ENCODE assay signal across 26 cellular contexts in the genomic region with DNA sequence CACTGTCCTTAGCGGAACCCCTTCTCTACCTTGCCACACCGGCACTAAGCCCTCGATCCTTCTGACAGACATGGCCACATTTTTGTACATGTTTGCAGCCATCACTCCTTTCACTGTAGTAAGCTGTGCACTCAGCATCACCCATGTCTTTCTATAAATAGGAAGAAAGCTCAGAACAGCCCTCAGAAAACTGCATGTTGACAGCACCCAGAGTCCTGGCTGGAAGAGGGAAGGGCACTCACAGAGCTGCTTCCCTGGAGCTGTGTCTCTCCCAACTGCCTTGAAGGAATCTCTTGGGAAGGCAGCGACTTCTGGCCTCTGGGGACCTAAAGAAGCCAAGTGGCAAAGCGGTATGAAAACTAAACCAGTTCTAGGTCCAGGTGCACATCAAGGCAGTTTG.
"Had no signal": no experiment of that assay in that cellular context is flagged by ENCODE, and none has a peak within 500 bp of the region (broad histone marks: within the 10 kb centered on the region; RNA-seq: fewer than 3 reads in every experiment).

No MANE protein-coding gene starts in this region.

- H3K27me3 ChIP-seq: tibial artery had no signal

- H3K36me3 Mint-ChIP-seq: activated naive CD8-positive, alpha-beta T cell treated with anti-CD3 and anti-CD28 coated beads, Interleukin-2, amount 10 ng/mL, durations not matched to agents 7 days and 5 days had no signal

- H3K9me3 Mint-ChIP-seq: activated naive CD8-positive, alpha-beta T cell treated with anti-CD3 and anti-CD28 coated beads, Interleukin-2, amount 10 ng/mL, durations not matched to agents 7 days and 5 days; naive thymus-derived CD8-positive, alpha-beta T cell had no signal

- H3K9ac ChIP-seq: parathyroid adenoma had no signal

- H3K36me3 ChIP-seq: breast epithelium, spleen, suprapubic skin, tibial artery, upper lobe of right lung had no signal

- FAIRE-seq: frontal cortex, islet of Langerhans had no signal

- DNase-seq: activated CD4-positive, alpha-beta T cell treated with anti-CD3 and anti-CD28 coated beads for 36 hours; activated CD4-positive, alpha-beta T cell treated with anti-CD3 and anti-CD28 coated beads, Interleukin-2, amount 50 U/mL, for 4 hours; activated CD4-positive, CD25-positive, alpha-beta regulatory T cell; activated effector memory CD4-positive, alpha-beta T cell treated with Interleukin-2 at 50 U/mL for 16 hours; activated naive CD4-positive, alpha-beta T cell treated with Interleukin-2 at 50 U/mL for 16 hours; activated naive CD8-positive, alpha-beta T cell treated with anti-CD3 and anti-CD28 coated beads, Interleukin-2, amount 10 ng/mL, durations not matched to agents 7 days and 5 days; activated T-cell treated with anti-CD3 and anti-CD28 coated beads for 4 hours; amygdala; cerebellar nuclear complex; dorsolateral prefrontal cortex; effector memory CD4-positive, alpha-beta T cell; midbrain; naive thymus-derived CD8-positive, alpha-beta T cell; psoas muscle; spleen; stimulated activated naive CD4-positive, alpha-beta T cell; T-helper 1 cell; tibial artery; upper lobe of right lung had no signal

- H3K27ac ChIP-seq: breast epithelium, coronary artery, parathyroid adenoma, psoas muscle, spleen, suprapubic skin, tibial artery, upper lobe of right lung had no signal

- H3K27ac Mint-ChIP-seq: activated CD4-positive, alpha-beta T cell treated with anti-CD3 and anti-CD28 coated beads for 36 hours; activated naive CD8-positive, alpha-beta T cell treated with anti-CD3 and anti-CD28 coated beads, Interleukin-2, amount 10 ng/mL, durations not matched to agents 7 days and 5 days had no signal

- H3K4me3 ChIP-seq: breast epithelium, coronary artery, dorsolateral prefrontal cortex, psoas muscle, spleen, suprapubic skin, tibial artery, upper lobe of right lung had no signal

- H3K4me1 ChIP-seq: breast epithelium, parathyroid adenoma had no signal

- ATAC-seq: activated CD4-positive, alpha-beta T cell treated with anti-CD3 and anti-CD28 coated beads for 36 hours; naive thymus-derived CD8-positive, alpha-beta T cell; psoas muscle; upper lobe of right lung had no signal

- H3K4me3 Mint-ChIP-seq: activated CD4-positive, alpha-beta T cell treated with anti-CD3 and anti-CD28 coated beads for 36 hours; activated naive CD8-positive, alpha-beta T cell treated with anti-CD3 and anti-CD28 coated beads, Interleukin-2, amount 10 ng/mL, durations not matched to agents 7 days and 5 days; naive thymus-derived CD8-positive, alpha-beta T cell; neural crest cell had no signal

- H3K9me3 ChIP-seq: breast epithelium, psoas muscle, spleen, suprapubic skin, tibial artery, upper lobe of right lung had no signal

- H2AFZ ChIP-seq: parathyroid adenoma had no signal
